In genomic region chr16:53523126-53523804, GRCh38 we compare ENCODE assay signal across 22 cellular contexts.
"Had no signal": no experiment of that assay in that cellular context is flagged by ENCODE, and none has a peak within 500 bp of the region (broad histone marks: within the 10 kb centered on the region; RNA-seq: fewer than 3 reads in every experiment).

No MANE protein-coding gene starts in this region.

- H3K27ac Mint-ChIP-seq: activated CD4-positive, alpha-beta T cell treated with anti-CD3 and anti-CD28 coated beads, Interleukin-2, amount 10 ng/mL, durations not matched to agents 24 days and 14 days; activated naive CD4-positive, alpha-beta T cell treated with anti-CD3 and anti-CD28 coated beads for 36 hours had no signal

- ATAC-seq: activated CD4-positive, CD25-positive, alpha-beta regulatory T cell treated with anti-CD3 and anti-CD28 coated beads, Interleukin-2, amount 50 U/mL, for 24 hours; left lung; lower lobe of right lung; psoas muscle had no signal

- H3K27me3 Mint-ChIP-seq: activated CD4-positive, alpha-beta T cell treated with anti-CD3 and anti-CD28 coated beads, Interleukin-2, amount 10 ng/mL, durations not matched to agents 24 days and 14 days had no signal

- DNase-seq: activated CD4-positive, alpha-beta T cell treated with anti-CD3 and anti-CD28 coated beads, Interleukin-2, amount 10 ng/mL, durations not matched to agents 24 days and 14 days; activated effector memory CD4-positive, alpha-beta T cell treated with Interleukin-2 at 50 U/mL for 16 hours; activated naive CD4-positive, alpha-beta T cell treated with anti-CD3 and anti-CD28 coated beads for 36 hours; activated T-cell treated with anti-CD3 and anti-CD28 coated beads for 4 hours; amygdala; colonic mucosa; effector CD8-positive, alpha-beta T cell; esophagus squamous epithelium; foreskin melanocyte; heart right ventricle; left lung; lower lobe of right lung; mesendoderm; occipital lobe; psoas muscle; stimulated activated CD4-positive, alpha-beta T cell treated with anti-CD3 and anti-CD28 coated beads, Interleukin-15, amount 100 ng/mL, for 24 hours; stimulated activated CD4-positive, alpha-beta T cell treated with anti-CD3 and anti-CD28 coated beads, Interleukin-2, amount 100 ng/mL, for 24 hours; stimulated activated naive CD4-positive, alpha-beta T cell treated with Interleukin-2 at 50 U/mL for 16 hours; T-helper 9 cell; testis; transverse colon had no signal

- H3K4me3 Mint-ChIP-seq: activated CD4-positive, alpha-beta T cell treated with anti-CD3 and anti-CD28 coated beads, Interleukin-2, amount 10 ng/mL, durations not matched to agents 24 days and 14 days; activated naive CD4-positive, alpha-beta T cell treated with anti-CD3 and anti-CD28 coated beads for 36 hours had no signal

- H3K9me3 Mint-ChIP-seq: activated CD4-positive, alpha-beta T cell treated with anti-CD3 and anti-CD28 coated beads, Interleukin-2, amount 10 ng/mL, durations not matched to agents 24 days and 14 days; activated naive CD4-positive, alpha-beta T cell treated with anti-CD3 and anti-CD28 coated beads for 36 hours had no signal
